ENCODE assay signal across 19 cellular contexts in the genomic region with DNA sequence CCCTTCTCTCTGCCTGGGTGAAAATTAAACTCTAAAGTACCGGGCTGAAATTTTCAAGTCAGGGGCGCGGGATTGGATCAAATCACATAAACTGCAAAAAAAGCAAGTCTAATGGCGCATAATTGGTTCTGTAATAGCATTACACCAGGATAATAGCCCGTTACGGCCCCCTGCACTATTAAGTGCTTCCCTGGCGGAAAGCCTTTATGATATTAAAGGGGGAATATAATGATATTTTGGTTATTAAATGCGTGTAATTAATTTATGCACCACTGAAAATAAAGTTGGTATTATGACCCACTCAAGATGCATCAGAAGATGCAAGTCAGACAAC. TPM values are rescaled to one million over a fixed set of nuclear protein-coding genes. Genes with fewer than 3 reads are reported as not detected.
"Had no signal": no experiment of that assay in that cellular context is flagged by ENCODE, and none has a peak within 500 bp of the region (broad histone marks: within the 10 kb centered on the region; RNA-seq: fewer than 3 reads in every experiment).

No MANE protein-coding gene starts in this region.

- H3K9me3 Mint-ChIP-seq: activated naive CD4-positive, alpha-beta T cell treated with anti-CD3 and anti-CD28 coated beads, Interleukin-2, amount 10 ng/mL, durations not matched to agents 7 days and 5 days; activated T-cell treated with anti-CD3 and anti-CD28 coated beads, Interleukin-2, amount 50 U/mL, for 24 hours; stimulated activated naive CD8-positive, alpha-beta T cell treated with anti-CD3 and anti-CD28 coated beads, Interleukin-15, amount 100 ng/mL, for 72 hours; T-cell had no signal

- H3K4me3 Mint-ChIP-seq: activated CD8-positive, alpha-beta memory T cell treated with anti-CD3 and anti-CD28 coated beads, Interleukin-2, amount 10 ng/mL, durations not matched to agents 7 days and 5 days; activated naive CD4-positive, alpha-beta T cell treated with anti-CD3 and anti-CD28 coated beads, Interleukin-2, amount 10 ng/mL, durations not matched to agents 7 days and 5 days; activated T-cell treated with anti-CD3 and anti-CD28 coated beads, Interleukin-2, amount 50 U/mL, for 24 hours had no signal

- H3K36me3 Mint-ChIP-seq: activated CD8-positive, alpha-beta memory T cell treated with anti-CD3 and anti-CD28 coated beads, Interleukin-2, amount 10 ng/mL, durations not matched to agents 7 days and 5 days; T-cell had no signal

- H3K4me3 ChIP-seq: adrenal gland, cardiac muscle cell, hepatocyte had no signal

- H3K9ac ChIP-seq: parathyroid adenoma had no signal

- H3K9me3 ChIP-seq: adrenal gland, esophagus muscularis mucosa had no signal

- H3K36me3 ChIP-seq: adrenal gland, cardiac muscle cell, esophagus muscularis mucosa had no signal

- ATAC-seq: activated CD8-positive, alpha-beta memory T cell treated with anti-CD3 and anti-CD28 coated beads, Interleukin-2, amount 10 ng/mL, durations not matched to agents 7 days and 5 days; stimulated activated naive CD8-positive, alpha-beta T cell treated with anti-CD3 and anti-CD28 coated beads, Interleukin-15, amount 100 ng/mL, for 72 hours; T-cell had no signal

- H3K27ac ChIP-seq: cardiac muscle cell, dorsolateral prefrontal cortex, esophagus muscularis mucosa, hepatocyte, parathyroid adenoma had no signal

- H3K27ac Mint-ChIP-seq: activated naive CD4-positive, alpha-beta T cell treated with anti-CD3 and anti-CD28 coated beads, Interleukin-2, amount 10 ng/mL, durations not matched to agents 7 days and 5 days; activated T-cell treated with anti-CD3 and anti-CD28 coated beads, Interleukin-2, amount 50 U/mL, for 24 hours; T-cell had no signal

- DNase-seq: activated CD4-positive, alpha-beta T cell treated with anti-CD3 and anti-CD28 coated beads, Interleukin-2, amount 50 U/mL, for 4 hours; activated CD4-positive, CD25-positive, alpha-beta regulatory T cell treated with anti-CD3 and anti-CD28 coated beads, Interleukin-2, amount 50 U/mL, for 72 hours; activated CD8-positive, alpha-beta memory T cell treated with anti-CD3 and anti-CD28 coated beads, Interleukin-2, amount 10 ng/mL, durations not matched to agents 7 days and 5 days; activated naive CD4-positive, alpha-beta T cell treated with anti-CD3 and anti-CD28 coated beads, Interleukin-2, amount 10 ng/mL, durations not matched to agents 7 days and 5 days; activated T-cell treated with anti-CD3 and anti-CD28 coated beads, Interleukin-2, amount 50 U/mL, for 24 hours; stimulated activated CD4-positive, alpha-beta T cell treated with anti-CD3 and anti-CD28 coated beads, Interleukin-1b, Interleukin-23, amount 100 ng/mL, for 48 hours; stimulated activated naive CD8-positive, alpha-beta T cell treated with anti-CD3 and anti-CD28 coated beads, Interleukin-15, amount 100 ng/mL, for 72 hours; T-cell; T1000 had no signal

RNA-seq across cellular contexts. Expression of gene DRGX, which starts 0.7 kb away (rescaled TPM):
- total RNA-seq: activated CD8-positive, alpha-beta memory T cell treated with anti-CD3 and anti-CD28 coated beads, Interleukin-2, amount 10 ng/mL, durations not matched to agents 7 days and 5 days; cardiac muscle cell; esophagus muscularis mucosa; hepatocyte; lower leg skin; renal cortical epithelial cell; T-cell; temporal lobe; ureter had no signal
- polyA plus RNA-seq: cardiac muscle cell, hepatocyte had no signal
